13 cellular contexts compared by ENCODE assay signal in the genomic region with DNA sequence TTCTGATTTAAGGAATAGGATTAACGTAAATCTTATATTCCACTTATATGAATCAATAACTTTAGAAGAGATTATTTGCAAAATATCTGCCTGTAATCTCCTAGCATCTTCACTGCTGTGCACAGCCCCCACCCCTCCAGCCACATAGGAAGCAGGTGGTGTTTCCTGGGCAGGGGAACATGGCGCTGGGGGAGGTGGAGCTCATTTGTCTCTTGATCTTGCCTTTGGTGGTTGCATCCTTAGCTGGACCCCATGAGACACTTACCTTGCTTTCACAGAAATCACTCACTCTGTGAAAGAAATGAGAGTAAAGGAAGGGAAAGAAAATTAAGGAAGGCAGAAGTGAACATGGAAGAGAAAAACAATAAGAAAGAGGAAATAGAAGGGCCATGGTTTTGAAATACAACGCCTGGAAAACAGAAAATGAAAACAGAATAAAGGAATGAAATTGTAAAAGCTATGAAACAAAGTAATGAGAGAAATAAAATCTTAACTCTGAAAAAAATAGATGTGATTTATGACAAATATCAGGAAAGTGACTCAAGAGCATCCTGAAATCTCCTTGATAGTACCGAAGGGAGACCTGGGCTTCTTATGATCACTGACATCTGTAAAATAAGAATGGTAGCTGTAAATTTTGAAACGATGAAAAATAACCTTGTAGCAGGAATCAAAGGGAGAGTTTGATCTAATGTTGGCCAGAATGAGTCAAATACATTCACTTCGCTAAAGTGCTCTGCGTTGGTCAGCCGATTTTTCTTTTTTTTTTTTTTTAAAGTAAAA. TPM values are rescaled to one million over a fixed set of nuclear protein-coding genes. Genes with fewer than 3 reads are reported as not detected.
DNase-seq lines count a peak whose midpoint lies in the region; ATAC-seq and TF ChIP-seq lines count a peak whose summit lies in the region.
"Had no signal": no experiment of that assay in that cellular context is flagged by ENCODE, and none has a peak within 500 bp of the region (broad histone marks: within the 10 kb centered on the region; RNA-seq: fewer than 3 reads in every experiment).

No MANE protein-coding gene starts in this region.

- H3K4me1 ChIP-seq in Karpas-422 (ENCODE audit: low read length) = peaks cover 15% of the 10 kb centered on the region
- H3K4me1 ChIP-seq: sigmoid colon had no signal

- no peak for DNase-seq in CD14-positive monocyte (ENCODE audit: low spot score)
- no peak for DNase-seq in central memory CD8-positive, alpha-beta T cell (ENCODE audit: low spot score in 2 of 2)
- no peak for DNase-seq in inferior parietal cortex (ENCODE audit: extremely low spot score)
- DNase-seq in Karpas-422 = no peak
- no peak for DNase-seq in NCI-H1105 (lab: John Stamatoyannopoulos, UW)
- no peak for DNase-seq in NCI-H69 (lab: John Stamatoyannopoulos, UW)
- DNase-seq: C1 segment of cervical spinal cord; effector CD4-positive, alpha-beta T cell; sigmoid colon had no signal

- peak overlapping the region; percentile 66 for H2AFZ ChIP-seq in SU-DHL-6 (ENCODE audit: low read depth, low read length, severe bottlenecking)
- H2AFZ ChIP-seq in Karpas-422 (ENCODE audit: low read length) = no peak overlapping the region

- H4K20me1 ChIP-seq in SU-DHL-6 (ENCODE audit: low read depth, low read length) (no peaks in the 10 kb centered on the region), Karpas-422 (ENCODE audit: insufficient read depth, low read depth, low read length) (no peaks in the 10 kb centered on the region)

- peak; percentile 35 for ATAC-seq in GM19452 (IDR thresholded peaks at IDR 0.05; ENCODE audit: unreplicated experiment)
- ATAC-seq in central memory CD8-positive, alpha-beta T cell (replicated peaks; ENCODE audit: extremely low read depth, poor library complexity, severe bottlenecking) = peak; percentile 54

- H3K36me3 Mint-ChIP-seq in CD14-positive monocyte = peaks cover 0 to 2% of the 10 kb centered on the region in 2 donors
- peaks cover 4% of the 10 kb centered on the region for H3K36me3 Mint-ChIP-seq in central memory CD8-positive, alpha-beta T cell (ENCODE audit: insufficient read depth)

- H3K9me3 Mint-ChIP-seq in CD14-positive monocyte = peaks cover 0 to 2% (median 0%) of the 10 kb centered on the region in 7 donors
- H3K9me3 Mint-ChIP-seq in central memory CD8-positive, alpha-beta T cell = no peaks in the 10 kb centered on the region

- no peaks in the 10 kb centered on the region for H3K36me3 ChIP-seq in SU-DHL-6 (ENCODE audit: low read length)
- H3K36me3 ChIP-seq in Karpas-422 (ENCODE audit: insufficient read depth, low read length) = no peaks in the 10 kb centered on the region
- H3K36me3 ChIP-seq: sigmoid colon had no signal

- H3K9ac ChIP-seq in SU-DHL-6 (ENCODE audit: low read length) (no peak overlapping the region), Karpas-422 (ENCODE audit: low read length) (no peak overlapping the region)

- H3K9me2 ChIP-seq in SU-DHL-6 (replicated peaks; ENCODE audit: insufficient read depth, low read length) = no peaks in the 10 kb centered on the region
- no peaks in the 10 kb centered on the region for H3K9me2 ChIP-seq in Karpas-422 (replicated peaks; ENCODE audit: insufficient read depth, low read length)

- intact Hi-C loops in CD14-positive monocyte (cut with micrococcal nuclease) = no loop called here

- H3K27me3 Mint-ChIP-seq in CD14-positive monocyte (ENCODE audit: low read depth in 3 of 3) = peaks cover 0 to 1% (median 0%) of the 10 kb centered on the region in 3 donors
- no peaks in the 10 kb centered on the region for H3K27me3 Mint-ChIP-seq in central memory CD8-positive, alpha-beta T cell

- H3K79me2 ChIP-seq in SU-DHL-6 (ENCODE audit: insufficient read depth, low read length) (no peaks in the 10 kb centered on the region), Karpas-422 (ENCODE audit: low read length) (no peaks in the 10 kb centered on the region)

- H3K27ac ChIP-seq in SU-DHL-6 (ENCODE audit: low read depth, low read length) = peak overlapping the region; percentile 68
- no peak overlapping the region for H3K27ac ChIP-seq in Karpas-422 (ENCODE audit: low read length)

- H3K4me3 ChIP-seq in SU-DHL-6 (ENCODE audit: insufficient read depth, low read length, poor library complexity, severe bottlenecking) (peak overlapping the region; percentile 1), Karpas-422 (ENCODE audit: low read length) (no peak overlapping the region)
- H3K4me3 ChIP-seq: sigmoid colon had no signal

- H3K4me1 Mint-ChIP-seq in CD14-positive monocyte = peaks cover 47% of the 10 kb centered on the region
- H3K4me1 Mint-ChIP-seq in central memory CD8-positive, alpha-beta T cell = peaks cover 40% of the 10 kb centered on the region

- no peaks in the 10 kb centered on the region for H3K9me3 ChIP-seq in SU-DHL-6 (ENCODE audit: insufficient read depth, low read length)
- no peaks in the 10 kb centered on the region for H3K9me3 ChIP-seq in Karpas-422 (ENCODE audit: low read length)
- H3K9me3 ChIP-seq: sigmoid colon had no signal

- H3K27ac Mint-ChIP-seq in CD14-positive monocyte = peak overlapping the region; percentile 65 to 97 (median 88)
- H3K27ac Mint-ChIP-seq in central memory CD8-positive, alpha-beta T cell (ENCODE audit: low read depth) = peak overlapping the region; percentile 84

- H3K27me3 ChIP-seq in SU-DHL-6 (ENCODE audit: low read length) = no peaks in the 10 kb centered on the region
- H3K27me3 ChIP-seq in Karpas-422 (ENCODE audit: low read length) = no peaks in the 10 kb centered on the region; the same call in 1 of the 2 replicates
- H3K27me3 ChIP-seq: sigmoid colon had no signal

- peak overlapping the region; percentile 76 to 86 for H3K4me3 Mint-ChIP-seq in CD14-positive monocyte
- H3K4me3 Mint-ChIP-seq in central memory CD8-positive, alpha-beta T cell = peak overlapping the region; percentile 65

- TF ChIP-seq CTCF in CD14-positive monocyte (IDR thresholded peaks at IDR 0.05) (no peak), SU-DHL-6 (IDR thresholded peaks at IDR 0.05; ENCODE audit: insufficient read depth, low read length, poor library complexity, severe bottlenecking) (no peak)

- peak overlapping the region; percentile 55 for H3K4me2 ChIP-seq in SU-DHL-6 (ENCODE audit: low read depth, low read length, poor library complexity, severe bottlenecking)
- H3K4me2 ChIP-seq in Karpas-422 (ENCODE audit: low read depth, low read length, poor library complexity, severe bottlenecking) = no peak overlapping the region

- H3F3A ChIP-seq in SU-DHL-6 (ENCODE audit: insufficient read depth) = peaks cover 6% of the 10 kb centered on the region; the same call in 1 of the 2 replicates

RNA-seq across cellular contexts. Expression of a gene that starts 17.2 kb away (rescaled TPM):
- 10 to 100 TPM; 65.9 to 71.5 TPM for polyA plus RNA-seq in CD14-positive monocyte
- total RNA-seq in Karpas-422 (2014; rRNA removed; shearing (Covaris generic); ENCODE audit: low replicate concordance) = 85.2 and 137 TPM in 2 replicates

RNA-seq across cellular contexts. Expression of a gene that starts 48.9 kb away (rescaled TPM):
- 10 to 100 TPM; 13.0 to 16.1 TPM for polyA plus RNA-seq in CD14-positive monocyte
- not detected in 2 replicates for total RNA-seq in Karpas-422 (2014; rRNA removed; shearing (Covaris generic); ENCODE audit: low replicate concordance)
- total RNA-seq: activated CD8-positive, alpha-beta memory T cell treated with anti-CD3 and anti-CD28 coated beads for 36 hours had no signal
- polyA plus RNA-seq: keratinocyte had no signal
